8 cellular contexts compared by ENCODE assay signal in the genomic region with DNA sequence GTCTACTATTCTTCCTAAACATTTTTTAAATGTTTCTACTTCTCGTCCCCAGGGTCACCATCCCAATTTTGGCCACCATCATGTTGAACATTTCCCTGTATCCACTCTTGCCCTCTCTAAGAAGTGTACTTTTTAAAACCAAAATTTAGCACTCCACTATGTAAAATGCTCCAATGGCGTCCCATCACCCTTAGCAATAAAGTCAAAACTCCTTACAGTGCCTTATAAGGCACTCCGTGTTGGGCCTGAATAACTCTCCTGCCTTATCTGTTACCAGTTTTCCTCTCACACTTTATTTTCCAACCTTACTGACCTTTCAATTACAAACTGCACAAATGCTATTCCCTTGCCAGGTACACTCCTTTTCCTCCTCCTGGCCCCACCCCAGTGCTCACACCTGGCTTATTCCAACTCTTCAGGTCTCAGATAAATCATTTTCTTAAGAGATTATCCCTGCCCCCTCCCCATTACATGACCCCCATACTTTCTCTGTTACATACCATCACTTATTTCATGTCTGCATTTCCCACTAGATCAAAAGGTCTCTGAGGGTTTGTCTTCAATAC. TPM values are rescaled to one million over a fixed set of nuclear protein-coding genes. Genes with fewer than 3 reads are reported as not detected.
DNase-seq lines count a peak whose midpoint lies in the region; ATAC-seq and TF ChIP-seq lines count a peak whose summit lies in the region.

No MANE protein-coding gene starts in this region.

- H3K4me3 ChIP-seq in BE2C (ENCODE audit: low read depth, low read length) (peak overlapping the region; percentile 93), KMS-11 (IDR thresholded peaks at IDR 0.05; ENCODE audit: insufficient read depth, low read depth, low read length) (no peak overlapping the region), choroid plexus epithelial cell (ENCODE audit: low read depth, low read length) (peak overlapping the region; percentile 89)

- peak overlapping the region; percentile 76; the same call in 1 of the 2 replicates for H3K27ac ChIP-seq in KMS-11

- peak overlapping the region; percentile 98 to 99 (median 98) for H3K27ac Mint-ChIP-seq in nephron

- no peaks in the 10 kb centered on the region for H3K27me3 ChIP-seq in BE2C
- no peaks in the 10 kb centered on the region for H3K27me3 ChIP-seq in KMS-11 (ENCODE audit: insufficient read depth, low read depth)

- H3K4me3 Mint-ChIP-seq in nephron, result peak overlapping the region; percentile 94 to 96 (median 94)

- no peaks in the 10 kb centered on the region for H4K20me1 ChIP-seq in KMS-11 (ENCODE audit: insufficient read depth)

- peaks cover 20% of the 10 kb centered on the region for H3K36me3 Mint-ChIP-seq in nephron (ENCODE audit: low read depth)

- no peaks in the 10 kb centered on the region for H3K9me3 ChIP-seq in BE2C

- H3K4me2 ChIP-seq in KMS-11, result peak overlapping the region; percentile 83

- H2AFZ ChIP-seq in KMS-11 (ENCODE audit: low read depth), result peak overlapping the region; percentile 96; the same call in 1 of the 2 replicates

- H3K4me1 ChIP-seq in BE2C (no peaks in the 10 kb centered on the region), KMS-11 (ENCODE audit: low read depth, poor library complexity, severe bottlenecking) (peaks cover 25% of the 10 kb centered on the region)

- H3K36me3 ChIP-seq in BE2C (no peaks in the 10 kb centered on the region), KMS-11 (ENCODE audit: insufficient read depth) (no peaks in the 10 kb centered on the region; the same call in 1 of the 2 replicates)

- DNase-seq in BE2C (no peak), choroid plexus epithelial cell (ENCODE audit: low read depth) (no peak), HuH-7 (ENCODE audit: low spot score) (no peak)
- no peak for DNase-seq in stimulated activated naive CD4-positive, alpha-beta T cell (lab: John Stamatoyannopoulos, UW)
- no peak for DNase-seq in stimulated activated CD4-positive, alpha-beta T cell treated with anti-CD3 and anti-CD28 coated beads, Interleukin-4, amount 100 ng/mL, for 1 hour

- no peaks in the 10 kb centered on the region for H3K9me3 Mint-ChIP-seq in nephron

- no peak for ATAC-seq in HG03135 (IDR thresholded peaks at IDR 0.05; ENCODE audit: unreplicated experiment)

- H3K27me3 Mint-ChIP-seq in nephron (ENCODE audit: low read depth), result no peaks in the 10 kb centered on the region

- H3K79me2 ChIP-seq in KMS-11 (ENCODE audit: insufficient read depth, low read depth), result peaks cover 45% of the 10 kb centered on the region

- peak overlapping the region; percentile 95; the same call in 1 of the 2 replicates for H3K9ac ChIP-seq in KMS-11

- TF ChIP-seq CTCF in BE2C (IDR thresholded peaks at IDR 0.05; ENCODE audit: low read depth, low read length), result no peak
- no peak for TF ChIP-seq CTCF in KMS-11 (conservative IDR thresholded peaks at IDR 0.05; ENCODE audit: low read depth, low read length)
- TF ChIP-seq CTCF in choroid plexus epithelial cell (conservative IDR thresholded peaks at IDR 0.05; ENCODE audit: low read depth, low read length), result no peak
- no peak for TF ChIP-seq CTCF in nephron (IDR thresholded peaks at IDR 0.05; ENCODE audit: unreplicated experiment in 3 of 3)

- H3K4me1 Mint-ChIP-seq in nephron, result peaks cover 18% of the 10 kb centered on the region

RNA-seq across cellular contexts. Expression of gene TMEM168, which starts 1.3 kb away (rescaled TPM):
- 36.9 TPM for polyA plus RNA-seq in BE2C (2012; ENCODE audit: insufficient read depth, insufficient read length, low read depth)
